ENCODE assay signal across 8 cellular contexts in the genomic region with DNA sequence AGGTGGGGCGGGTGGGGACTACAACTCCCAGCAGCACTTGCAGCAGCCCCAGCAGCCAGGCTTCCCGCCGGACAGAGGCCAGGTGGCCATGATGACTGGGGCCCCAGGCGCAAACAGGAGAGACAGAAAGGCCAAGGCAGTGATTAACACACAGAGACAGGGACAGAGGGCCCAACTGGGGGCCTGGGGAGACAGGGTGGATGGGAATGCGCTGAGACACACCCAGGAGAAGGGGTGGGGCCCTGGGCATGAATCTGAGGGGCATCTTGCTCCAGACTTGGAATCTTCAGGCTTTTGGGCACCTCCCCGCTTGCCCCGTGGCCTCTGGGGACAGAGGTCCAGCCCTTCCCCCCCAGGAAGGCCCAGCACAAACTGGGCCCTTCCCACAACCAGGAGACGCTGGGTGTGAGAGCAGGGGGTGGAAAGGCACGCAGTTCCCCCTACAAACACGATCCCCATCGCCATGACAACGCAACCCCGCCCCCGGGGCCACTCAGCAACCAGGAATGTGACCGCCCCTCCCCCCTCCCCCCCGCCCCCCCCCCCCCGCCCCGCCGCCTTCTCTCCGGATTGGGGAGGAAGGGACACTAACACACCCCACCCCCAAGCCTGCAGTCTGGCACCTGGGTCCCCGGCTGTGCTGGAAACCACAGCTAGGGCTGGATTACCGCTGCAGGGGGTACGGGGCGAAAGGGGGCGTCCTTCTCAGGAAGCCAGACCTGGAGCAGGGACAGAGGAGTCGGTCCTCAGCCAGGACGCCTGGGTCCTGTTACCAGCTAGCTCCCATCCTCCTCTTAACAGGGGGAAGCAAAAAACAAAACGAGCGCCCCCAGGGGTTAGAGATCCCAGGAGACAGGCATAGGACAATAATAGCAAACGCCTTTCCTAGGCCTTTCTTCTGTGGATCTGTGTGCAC. TPM values are rescaled to one million over a fixed set of nuclear protein-coding genes. Genes with fewer than 3 reads are reported as not detected.
A peak's percentile ranks its signal among the peaks of the same experiment; 100 is the strongest.
DNase-seq lines count a peak whose midpoint lies in the region; ATAC-seq lines count a peak whose summit lies in the region.

No MANE protein-coding gene starts in this region.

- H3K9me3 ChIP-seq in esophagus (ENCODE audit: control insufficient read depth in 2 of 2, insufficient read depth in 1 of 2, low read depth in 1 of 2, low read length in 1 of 2) (no peaks in the 10 kb centered on the region), stomach smooth muscle (ENCODE audit: control insufficient read depth in 2 of 2, low read length in 2 of 2) (no peaks in the 10 kb centered on the region)

- ATAC-seq in HG03045 (IDR thresholded peaks at IDR 0.05; ENCODE audit: unreplicated experiment) = no peak

- peaks cover 3 to 19% of the 10 kb centered on the region in 2 donors for H3K4me1 ChIP-seq in esophagus (ENCODE audit: control insufficient read depth in 2 of 2, insufficient read depth in 2 of 2, low read length in 1 of 2)
- peaks cover 52% of the 10 kb centered on the region for H3K4me1 ChIP-seq in stomach smooth muscle (ENCODE audit: control insufficient read depth, insufficient read depth, low read length)

- peak overlapping the region; percentile 97 to 99 for H3K9ac ChIP-seq in stomach smooth muscle (ENCODE audit: low read length in 2 of 2)

- WGBS in esophagus, 2 donors = 2 to 3% methylated on average over 22 to 24 of the region's 30 CpGs

- H3K36me3 ChIP-seq in esophagus (ENCODE audit: control insufficient read depth in 2 of 2, insufficient read depth in 2 of 2, low read length in 1 of 2) (peaks cover 5 to 19% of the 10 kb centered on the region in 2 donors), stomach smooth muscle (ENCODE audit: control insufficient read depth in 2 of 2, insufficient read depth in 2 of 2, low read length in 2 of 2) (peaks cover 12 to 21% of the 10 kb centered on the region in 2 donors)

- DNase-seq in CD1c-positive myeloid dendritic cell (ENCODE audit: extremely low spot score) = peak; percentile 75
- peak; percentile 97 for DNase-seq in HK-2 (ENCODE audit: unreplicated experiment)
- peak; percentile 55 for DNase-seq in NCI-H526 treated with DMSO at 0.1 percent for 48 hours (lab: John Stamatoyannopoulos, UW)
- peak; percentile 70 for DNase-seq in activated T-cell treated with anti-CD3 and anti-CD28 coated beads, Interleukin-2, amount 50 U/mL, for 1 hour
- DNase-seq in midbrain (lab: John Stamatoyannopoulos, UW) = peak; percentile 75

- H3K4me3 ChIP-seq in esophagus (ENCODE audit: low read depth in 1 of 2, low read length in 2 of 2) (peak overlapping the region; percentile 51 to 99), stomach smooth muscle (ENCODE audit: low read length in 2 of 2) (peak overlapping the region; percentile 82 to 95)

- no peaks in the 10 kb centered on the region for H3K27me3 ChIP-seq in esophagus (ENCODE audit: control insufficient read depth in 1 of 2, insufficient read depth in 2 of 2, low read length in 2 of 2)
- H3K27me3 ChIP-seq in stomach smooth muscle (ENCODE audit: control insufficient read depth in 1 of 2, insufficient read depth in 2 of 2, low read length in 2 of 2) = no peaks in the 10 kb centered on the region

- H3K27ac ChIP-seq in esophagus (ENCODE audit: low read depth in 2 of 2, low read length in 1 of 2) (peak overlapping the region; percentile 96 to 98), stomach smooth muscle (ENCODE audit: low read length) (peak overlapping the region; percentile 99)

RNA-seq across cellular contexts. Expression of gene HDGF, which starts 4.5 kb away (rescaled TPM):
- 100 to 1,000 TPM in 1 of 2 donors, 10 to 100 TPM in 1; 88.6 to 150 TPM for polyA plus RNA-seq in esophagus

RNA-seq across cellular contexts. Expression of gene MRPL24, which starts 6.1 kb away (rescaled TPM):
- 10 to 100 TPM; 79.3 to 81.0 TPM for polyA plus RNA-seq in esophagus

RNA-seq across cellular contexts. Expression of gene ISG20L2, which starts 18.4 kb away (rescaled TPM):
- 10 to 100 TPM in 1 of 2 donors, 1 to 10 TPM in 1; 8.5 to 16.5 TPM for polyA plus RNA-seq in esophagus

RNA-seq across cellular contexts. Expression of gene METTL25B, which starts 18.7 kb away (rescaled TPM):
- polyA plus RNA-seq in esophagus = 10 to 100 TPM; 18.5 to 38.3 TPM

RNA-seq across cellular contexts. Expression of gene PRCC, which starts 20.4 kb away (rescaled TPM):
- polyA plus RNA-seq in esophagus = 10 to 100 TPM; 36.6 to 41.8 TPM
